In genomic region chr17:58277107-58277506, GRCh38 we compare ENCODE assay signal across 9 cellular contexts.
DNase-seq lines count a peak whose midpoint lies in the region; ATAC-seq and TF ChIP-seq lines count a peak whose summit lies in the region.
"Had no signal": no experiment of that assay in that cellular context is flagged by ENCODE, and none has a peak within 500 bp of the region (broad histone marks: within the 10 kb centered on the region; RNA-seq: fewer than 3 reads in every experiment).

No MANE protein-coding gene starts in this region.

- no peak overlapping the region; the same call in 1 of the 2 replicates for H3K4me2 ChIP-seq in BLaER1

- no peak overlapping the region for H3K9ac ChIP-seq in BLaER1

- DNase-seq in RWPE2 (ENCODE audit: low spot score), result no peak
- peak; percentile 17 for DNase-seq in iris pigment epithelial cell (ENCODE audit: low read depth)
- no peak for DNase-seq in 8988T
- DNase-seq in GM03348 (ENCODE audit: low spot score), result no peak
- DNase-seq in ecto neural progenitor cell (ENCODE audit: low spot score), result no peak
- DNase-seq: mammary epithelial cell had no signal

- H3K27ac ChIP-seq in BLaER1, result peak overlapping the region; percentile 88
- H3K27ac ChIP-seq in RWPE2 (ENCODE audit: poor library complexity, severe bottlenecking), result no peak overlapping the region

- H3K36me3 ChIP-seq in BLaER1 (no peaks in the 10 kb centered on the region), RWPE2 (ENCODE audit: low read depth) (no peaks in the 10 kb centered on the region)

- H3K9me3 ChIP-seq in BLaER1 (no peaks in the 10 kb centered on the region), RWPE2 (ENCODE audit: severe bottlenecking) (no peaks in the 10 kb centered on the region)

- H3K4me1 ChIP-seq in BLaER1 (peaks cover 47% of the 10 kb centered on the region), RWPE2 (ENCODE audit: insufficient read depth, poor library complexity, severe bottlenecking) (no peaks in the 10 kb centered on the region)

- ATAC-seq in RWPE2 (ENCODE audit: low read depth) (no peak), GM21360 (IDR thresholded peaks at IDR 0.05; ENCODE audit: unreplicated experiment) (no peak)

- H3K4me3 ChIP-seq in BLaER1 (no peak overlapping the region), RWPE2 (ENCODE audit: severe bottlenecking) (no peak overlapping the region)

- H4K20me1 ChIP-seq in BLaER1, result no peaks in the 10 kb centered on the region

- no peaks in the 10 kb centered on the region for H3K27me3 ChIP-seq in BLaER1
- peaks cover 31% of the 10 kb centered on the region for H3K27me3 ChIP-seq in RWPE2 (ENCODE audit: insufficient read depth, poor library complexity, severe bottlenecking)

- TF ChIP-seq CTCF in GM12874 (IDR thresholded peaks at IDR 0.05; ENCODE audit: insufficient read depth, low read depth, low read length), result peak; percentile 44; the same call in 1 of the 2 replicates
- peak; percentile 22 for TF ChIP-seq CTCF in RWPE2 (IDR thresholded peaks at IDR 0.05; ENCODE audit: poor library complexity, severe bottlenecking)
